Comparison of ENCODE assay signal across 13 cellular contexts in the genomic region with DNA sequence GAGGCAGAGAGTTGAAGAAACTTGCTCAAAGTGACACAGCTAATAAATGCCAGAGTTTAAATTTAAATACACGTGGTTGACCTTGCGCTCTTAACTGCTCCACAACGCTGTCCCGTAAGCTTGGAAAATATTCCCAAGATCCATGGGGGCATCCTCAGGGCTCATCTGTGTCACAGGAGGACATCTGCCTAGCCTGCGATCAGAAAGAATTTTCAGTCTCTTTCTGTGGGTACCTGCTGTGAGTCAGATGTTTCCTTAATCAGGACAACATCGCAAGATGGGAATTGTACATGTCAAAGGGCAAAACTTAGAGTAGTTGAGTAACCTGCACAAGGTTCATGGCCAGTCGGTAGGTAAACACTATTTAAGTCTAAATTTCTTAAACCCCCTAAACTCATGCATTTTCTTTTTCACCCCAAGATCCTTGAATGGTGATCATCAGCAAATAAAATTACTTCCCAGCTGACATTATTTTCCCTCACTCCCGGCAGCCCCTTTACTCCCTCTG. TPM values are rescaled to one million over a fixed set of nuclear protein-coding genes. Genes with fewer than 3 reads are reported as not detected.
A peak's percentile ranks its signal among the peaks of the same experiment; 100 is the strongest.
DNase-seq lines count a peak whose midpoint lies in the region; ATAC-seq and TF ChIP-seq lines count a peak whose summit lies in the region.
"Had no signal": no experiment of that assay in that cellular context is flagged by ENCODE, and none has a peak within 500 bp of the region (broad histone marks: within the 10 kb centered on the region; RNA-seq: fewer than 3 reads in every experiment).

No MANE protein-coding gene starts in this region.

- peaks cover 34% of the 10 kb centered on the region for H3K36me3 Mint-ChIP-seq in activated naive CD8-positive, alpha-beta T cell treated with anti-CD3 and anti-CD28 coated beads for 36 hours

- H3K4me1 ChIP-seq in right cardiac atrium (ENCODE audit: control insufficient read depth, insufficient read depth, low read length) (peaks cover 3% of the 10 kb centered on the region), mucosa of stomach (ENCODE audit: control insufficient read depth, insufficient read depth, low read length) (peaks cover 6% of the 10 kb centered on the region), foreskin keratinocyte (peaks cover 4% of the 10 kb centered on the region), SK-N-SH (ENCODE audit: control insufficient read depth in 1 of 2, insufficient read depth in 2 of 2, low read depth in 1 of 2, low read length in 1 of 2) (peaks cover 5 to 10% of the 10 kb centered on the region in 2 experiments; a peak in 2 of 4 replicates)

- DNase-seq in right cardiac atrium, result no peak
- no peak for DNase-seq in Right ventricle myocardium superior
- no peak for DNase-seq in activated naive CD8-positive, alpha-beta T cell treated with anti-CD3 and anti-CD28 coated beads for 36 hours
- DNase-seq in foreskin keratinocyte, result no peak
- DNase-seq in amniotic stem cell (lab: John Stamatoyannopoulos, UW), result no peak
- no peak for DNase-seq in SK-N-SH
- DNase-seq: esophagus squamous epithelium; NCI-H526 treated with DMSO at 0.1 percent for 48 hours; stimulated activated CD4-positive, alpha-beta T cell treated with anti-CD3 and anti-CD28 coated beads, Interleukin-15, amount 100 ng/mL, for 24 hours; T1000 had no signal

- H3K9me2 ChIP-seq in SK-N-SH, result no peaks in the 10 kb centered on the region

- no peaks in the 10 kb centered on the region for H3F3A ChIP-seq in SK-N-SH (replicated peaks; ENCODE audit: insufficient read depth)

- no peak for TF ChIP-seq RAD21 in SK-N-SH (IDR thresholded peaks at IDR 0.05; ENCODE audit: low read length)

- H3K27me3 ChIP-seq in right cardiac atrium (ENCODE audit: control insufficient read depth, insufficient read depth), result no peaks in the 10 kb centered on the region
- H3K27me3 ChIP-seq in mucosa of stomach (ENCODE audit: control insufficient read depth, insufficient read depth, low read length), result no peaks in the 10 kb centered on the region
- H3K27me3 ChIP-seq in foreskin keratinocyte, result no peaks in the 10 kb centered on the region
- no peaks in the 10 kb centered on the region for H3K27me3 ChIP-seq in SK-N-SH (ENCODE audit: insufficient read depth)
- H3K27me3 ChIP-seq: esophagus squamous epithelium had no signal

- H3K9ac ChIP-seq in mucosa of stomach (ENCODE audit: low read length) (peak overlapping the region; percentile 63), SK-N-SH (no peak overlapping the region)

- WGBS in right cardiac atrium, result 58% methylated on average over 8 of the region's 8 CpGs
- WGBS in SK-N-SH (ENCODE audit: low lambda C conversion rate), result 79% methylated on average over 8 of the region's 8 CpGs

- H3K9me3 Mint-ChIP-seq in activated naive CD8-positive, alpha-beta T cell treated with anti-CD3 and anti-CD28 coated beads for 36 hours, result peaks cover 13% of the 10 kb centered on the region

- H3K4me2 ChIP-seq in SK-N-SH, result no peak overlapping the region

- peak overlapping the region; percentile 70 for H3K4me3 Mint-ChIP-seq in activated naive CD8-positive, alpha-beta T cell treated with anti-CD3 and anti-CD28 coated beads for 36 hours

- ATAC-seq in right cardiac atrium (no peak), Right ventricle myocardium superior (ENCODE audit: poor library complexity) (no peak), foreskin keratinocyte (no peak), esophagus mucosa (no peak)

- TF ChIP-seq EP300 in SK-N-SH (IDR thresholded peaks at IDR 0.05; ENCODE audit: borderline replicate concordance in 1 of 2, low read depth in 1 of 2, low read length in 1 of 2), result no peak

- peak overlapping the region; percentile 87 for H3K4me3 ChIP-seq in right cardiac atrium (ENCODE audit: low read length)
- no peak overlapping the region for H3K4me3 ChIP-seq in mucosa of stomach (ENCODE audit: low read length)
- H3K4me3 ChIP-seq in SK-N-SH (ENCODE audit: low read depth in 2 of 2, low read length in 1 of 2), result no peak overlapping the region

- TF ChIP-seq CTCF in foreskin keratinocyte (conservative IDR thresholded peaks at IDR 0.05), result no peak
- no peak for TF ChIP-seq CTCF in SK-N-SH (IDR thresholded peaks at IDR 0.05)

- no peak overlapping the region for H2AFZ ChIP-seq in SK-N-SH (ENCODE audit: low read depth)

- H3K79me2 ChIP-seq in SK-N-SH (ENCODE audit: insufficient read depth), result no peaks in the 10 kb centered on the region

- H3K36me3 ChIP-seq in mucosa of stomach (ENCODE audit: control insufficient read depth, insufficient read depth, low read length) (no peaks in the 10 kb centered on the region), SK-N-SH (replicated peaks in 1 of 2; ENCODE audit: control insufficient read depth in 1 of 2, insufficient read depth in 2 of 2, low read length in 1 of 2) (no peaks in the 10 kb centered on the region)

- peaks cover 3% of the 10 kb centered on the region for H3K9me3 ChIP-seq in right cardiac atrium (ENCODE audit: control insufficient read depth, low read length)
- no peaks in the 10 kb centered on the region for H3K9me3 ChIP-seq in mucosa of stomach (ENCODE audit: control insufficient read depth, low read length)
- no peaks in the 10 kb centered on the region for H3K9me3 ChIP-seq in SK-N-SH

- H3K27ac ChIP-seq in right cardiac atrium (ENCODE audit: low read length) (peak overlapping the region; percentile 37), foreskin keratinocyte (no peak overlapping the region), SK-N-SH (ENCODE audit: low read depth in 2 of 2, low read length in 1 of 2) (no peak overlapping the region)

- no peaks in the 10 kb centered on the region for H4K20me1 ChIP-seq in SK-N-SH (ENCODE audit: insufficient read depth)

- CTCF ChIA-PET in SK-N-SH (lab: Yijun Ruan, JAX), result interaction anchor here (1.9 to 4.8 kb wide), 4 partner anchors 13 to 39 kb away, joined by 5 to 32 read pairs (median 11); a partner anchor contains a TSS

- peaks cover 3% of the 10 kb centered on the region for H3K27me3 Mint-ChIP-seq in activated naive CD8-positive, alpha-beta T cell treated with anti-CD3 and anti-CD28 coated beads for 36 hours

- intact Hi-C loops in right cardiac atrium (cut with DNase I), result no loop called here
- intact Hi-C loops in Right ventricle myocardium superior (cut with DNase I), result no loop called here

- POLR2A ChIA-PET in SK-N-SH (lab: Yijun Ruan, JAX), result no interaction called here

- peak overlapping the region; percentile 16 for H3K27ac Mint-ChIP-seq in activated naive CD8-positive, alpha-beta T cell treated with anti-CD3 and anti-CD28 coated beads for 36 hours

- H3K4me1 Mint-ChIP-seq in activated naive CD8-positive, alpha-beta T cell treated with anti-CD3 and anti-CD28 coated beads for 36 hours, result peaks cover 11% of the 10 kb centered on the region

TF ChIP-seq in SK-N-SH, 30 proteins besides CTCF, POLR2A, EP300 and RAD21:
- TF ChIP-seq, protein P1, sequence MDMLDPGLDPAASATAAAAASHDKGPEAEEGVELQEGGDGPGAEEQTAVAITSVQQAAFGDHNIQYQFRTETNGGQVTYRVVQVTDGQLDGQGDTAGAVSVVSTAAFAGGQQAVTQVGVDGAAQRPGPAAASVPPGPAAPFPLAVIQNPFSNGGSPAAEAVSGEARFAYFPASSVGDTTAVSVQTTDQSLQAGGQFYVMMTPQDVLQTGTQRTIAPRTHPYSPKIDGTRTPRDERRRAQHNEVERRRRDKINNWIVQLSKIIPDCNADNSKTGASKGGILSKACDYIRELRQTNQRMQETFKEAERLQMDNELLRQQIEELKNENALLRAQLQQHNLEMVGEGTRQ (IDR thresholded peaks at IDR 0.05; ENCODE audit: borderline replicate concordance, low read depth, low read length), result no peak
- TF ChIP-seq MEF2A (IDR thresholded peaks at IDR 0.05; ENCODE audit: borderline replicate concordance, low read depth) (no peak), FOXJ3 (CRISPR knock-in tag; IDR thresholded peaks at IDR 0.05) (no peak)

RNA-seq across cellular contexts. Expression of a gene that starts 1.4 kb away (rescaled TPM):
- total RNA-seq in right cardiac atrium (1 to 10 TPM; 3.0 to 5.7 (median 4.3) TPM), Right ventricle myocardium superior (2.7 TPM), foreskin keratinocyte (10.5 and 18.3 TPM in 2 replicates), esophagus mucosa (2.6 TPM)
- polyA plus RNA-seq in right cardiac atrium (2.7 TPM), foreskin keratinocyte (5.8 and 8.2 TPM in 2 replicates), SK-N-SH (2012; rRNA removed) (0.86 and 1.1 TPM in 2 replicates)
- total RNA-seq in activated naive CD8-positive, alpha-beta T cell treated with anti-CD3 and anti-CD28 coated beads for 36 hours, result 10 to 100 TPM; 11.8 to 13.2 TPM
- 0.71 and 0.83 TPM in 2 replicates for polyA plus RNA-seq in SK-N-SH (2012; cell fraction: cytosol; rRNA removed)
- 0.89 and 1.5 TPM in 2 replicates for polyA plus RNA-seq in SK-N-SH (2012; cell fraction: nucleus; rRNA removed)
- total RNA-seq: LHCN-M2 had no signal

RNA-seq across cellular contexts. Expression of a gene that starts 13.3 kb away (rescaled TPM):
- total RNA-seq in right cardiac atrium, result 1 to 10 TPM; 1.6 to 6.4 (median 5.0) TPM
- 3.0 TPM for polyA plus RNA-seq in right cardiac atrium
- 3.4 TPM for total RNA-seq in Right ventricle myocardium superior
- total RNA-seq in activated naive CD8-positive, alpha-beta T cell treated with anti-CD3 and anti-CD28 coated beads for 36 hours, result 10 to 100 TPM in 1 of 2 experiments, 1 to 10 TPM in 1; 9.2 to 10.0 TPM
- total RNA-seq in foreskin keratinocyte, result 2.3 and 4.4 TPM in 2 replicates
- 0.77 and 1.9 TPM in 2 replicates for polyA plus RNA-seq in foreskin keratinocyte
- 1.6 TPM for total RNA-seq in esophagus mucosa
- polyA plus RNA-seq in SK-N-SH (2012; rRNA removed), result 0.15 and 0.35 TPM in 2 replicates
- 0.25 and 0.37 TPM in 2 replicates for polyA plus RNA-seq in SK-N-SH (2012; cell fraction: cytosol; rRNA removed)
- polyA plus RNA-seq in SK-N-SH (2012; cell fraction: nucleus; rRNA removed), result 0.31 and 0.45 TPM in 2 replicates

RNA-seq across cellular contexts. Expression of a gene that starts 52.9 kb away (rescaled TPM):
- total RNA-seq in right cardiac atrium, result 10 to 100 TPM in 3 of 4 donors, 1 to 10 TPM in 1; 5.9 to 14.3 (median 10.5) TPM
- 4.7 TPM for polyA plus RNA-seq in right cardiac atrium
- 14.5 TPM for total RNA-seq in Right ventricle myocardium superior
- total RNA-seq in activated naive CD8-positive, alpha-beta T cell treated with anti-CD3 and anti-CD28 coated beads for 36 hours, result 10 to 100 TPM; 29.7 to 31.4 TPM
- total RNA-seq in foreskin keratinocyte, result 6.5 and 7.5 TPM in 2 replicates
- 2.2 TPM in 2 replicates for polyA plus RNA-seq in foreskin keratinocyte
- total RNA-seq in esophagus mucosa, result 5.5 TPM
- 15.6 and 17.3 TPM in 2 replicates for polyA plus RNA-seq in SK-N-SH (2012; rRNA removed)
- polyA plus RNA-seq in SK-N-SH (2012; cell fraction: cytosol; rRNA removed), result 9.8 and 15.5 TPM in 2 replicates
- polyA plus RNA-seq in SK-N-SH (2012; cell fraction: nucleus; rRNA removed), result 11.6 and 14.5 TPM in 2 replicates
